15 cellular contexts compared by ENCODE assay signal in the genomic region with DNA sequence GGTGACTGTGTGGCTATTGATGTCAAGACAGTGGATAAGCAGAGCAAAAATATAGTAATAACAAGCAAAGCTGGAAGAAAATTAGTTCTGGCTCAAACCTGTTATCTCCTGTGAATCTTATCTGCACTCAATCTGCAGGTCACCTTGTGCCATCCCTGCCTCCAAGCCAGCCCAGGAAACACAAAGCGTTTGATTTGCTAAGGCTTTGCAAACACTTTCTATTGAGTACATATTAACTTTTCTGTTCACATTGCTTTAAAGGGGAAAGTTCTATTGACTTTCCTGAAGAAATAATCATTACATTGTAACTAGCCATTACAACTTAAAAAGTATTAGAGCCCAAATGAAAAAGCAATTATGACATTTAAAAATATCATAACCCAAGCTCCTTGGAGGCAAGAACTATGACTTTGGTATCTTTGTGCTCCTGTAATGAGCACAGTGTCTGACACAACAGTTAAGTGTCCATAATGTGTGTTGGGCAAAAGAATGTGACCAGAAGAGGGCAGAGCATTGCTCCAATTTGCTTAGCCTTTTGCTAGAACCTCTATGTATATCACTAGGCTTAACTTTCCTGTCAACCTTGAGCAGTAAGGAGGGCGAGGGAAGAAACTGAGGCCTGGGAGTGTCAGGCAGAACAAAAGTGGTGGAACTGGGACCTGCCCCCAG. TPM values are rescaled to one million over a fixed set of nuclear protein-coding genes. Genes with fewer than 3 reads are reported as not detected.
DNase-seq lines count a peak whose midpoint lies in the region; ATAC-seq and TF ChIP-seq lines count a peak whose summit lies in the region.
"Had no signal": no experiment of that assay in that cellular context is flagged by ENCODE, and none has a peak within 500 bp of the region (broad histone marks: within the 10 kb centered on the region; RNA-seq: fewer than 3 reads in every experiment).

No MANE protein-coding gene starts in this region.

- peak overlapping the region in 2 of 4 donors; percentile 8 to 18 for H3K27ac ChIP-seq in body of pancreas
- peak overlapping the region in 2 of 3 donors; percentile 3 to 58 for H3K27ac ChIP-seq in right lobe of liver

- 41 to 49% methylated on average over 2 of the region's 2 CpGs for WGBS in body of pancreas, 2 donors
- WGBS in right lobe of liver (ENCODE audit: insufficient coverage, low coverage, low lambda C conversion rate, missing lambda C conversion rate) = 28% methylated on average over 2 of the region's 2 CpGs

- H3K27ac Mint-ChIP-seq in Calu3 (ENCODE audit: unreplicated experiment) = no peak overlapping the region
- H3K27ac Mint-ChIP-seq: activated naive CD8-positive, alpha-beta T cell treated with anti-CD3 and anti-CD28 coated beads, Interleukin-2, amount 10 ng/mL, durations not matched to agents 7 days and 5 days; T-helper 17 cell had no signal

- CTCF ChIA-PET in Calu3 (lab: Charles Lee) = no interaction called here

- peak; percentile 29 for TF ChIP-seq CTCF in Calu3 (IDR thresholded peaks at IDR 0.05; ENCODE audit: unreplicated experiment)
- TF ChIP-seq CTCF in body of pancreas (IDR thresholded peaks at IDR 0.05) = peak in 4 of 7 experiments; percentile 25 to 41 (median 32)
- peak; percentile 39 to 59 (median 48) for TF ChIP-seq CTCF in right lobe of liver (IDR thresholded peaks at IDR 0.05)

- H3K36me3 ChIP-seq in body of pancreas (replicated peaks in 1 of 2; ENCODE audit: insufficient read depth in 1 of 2, low read depth in 2 of 2) = no peaks in the 10 kb centered on the region
- no peaks in the 10 kb centered on the region for H3K36me3 ChIP-seq in right lobe of liver

- no peaks in the 10 kb centered on the region for H3K27me3 ChIP-seq in body of pancreas
- H3K27me3 ChIP-seq in right lobe of liver = no peaks in the 10 kb centered on the region

- H3K4me3 Mint-ChIP-seq in Calu3 (ENCODE audit: low read depth, unreplicated experiment) = no peak overlapping the region
- H3K4me3 Mint-ChIP-seq in activated T-cell treated with anti-CD3 and anti-CD28 coated beads, Interleukin-2, amount 50 U/mL, for 4 hours = no peak overlapping the region
- H3K4me3 Mint-ChIP-seq: activated naive CD8-positive, alpha-beta T cell treated with anti-CD3 and anti-CD28 coated beads, Interleukin-2, amount 10 ng/mL, durations not matched to agents 7 days and 5 days; T-helper 17 cell had no signal

- intact Hi-C loops in Calu3 (cut with micrococcal nuclease; ENCODE audit: unreplicated experiment) = loop anchor here (5.0 kb wide), 1 partner anchor 45 kb away; no protein-coding TSS in a partner anchor
- intact Hi-C loops in body of pancreas (cut with DNase I) = no loop called here
- intact Hi-C loops in right lobe of liver (cut with DNase I) = no loop called here

- no TSS peak for BruUV-seq in Calu3 (replicated peaks; lab: Mats Ljungman, UMichigan)

- no peak for DNase-seq in Calu3
- peak; percentile 38 for DNase-seq in HuH-7.5 (ENCODE audit: low spot score)
- no peak for DNase-seq in body of pancreas
- DNase-seq in right lobe of liver = peak in 2 of 3 donors; percentile 80 to 81
- no peak for DNase-seq in activated T-cell treated with anti-CD3 and anti-CD28 coated beads, Interleukin-2, amount 50 U/mL, for 4 hours
- DNase-seq in GM03348 (ENCODE audit: low spot score) = no peak
- DNase-seq in activated CD4-positive, CD25-positive, alpha-beta regulatory T cell (lab: John Stamatoyannopoulos, UW) = no peak
- DNase-seq in NCI-H446 treated with DMSO at 0.1 percent for 48 hours (lab: John Stamatoyannopoulos, UW) = no peak
- DNase-seq: activated naive CD8-positive, alpha-beta T cell treated with anti-CD3 and anti-CD28 coated beads, Interleukin-2, amount 10 ng/mL, durations not matched to agents 7 days and 5 days; effector CD8-positive, alpha-beta T cell; head of caudate nucleus; mesenchymal stem cell; NCI-H1436; NK-92 treated with Interleukin-12 subunit alpha and Interleukin-12 subunit beta, amount 100 ng/mL, for 24 hours; T-helper 17 cell had no signal

- TF ChIP-seq POLR2A in body of pancreas (IDR thresholded peaks at IDR 0.05) (no peak), right lobe of liver (IDR thresholded peaks at IDR 0.05) (no peak)

- H3K27me3 Mint-ChIP-seq in Calu3 (ENCODE audit: unreplicated experiment) = peaks cover 19% of the 10 kb centered on the region
- H3K27me3 Mint-ChIP-seq in activated T-cell treated with anti-CD3 and anti-CD28 coated beads, Interleukin-2, amount 50 U/mL, for 4 hours (ENCODE audit: low read depth) = peaks cover 8% of the 10 kb centered on the region

- H3K9me3 ChIP-seq in body of pancreas = no peaks in the 10 kb centered on the region
- no peaks in the 10 kb centered on the region for H3K9me3 ChIP-seq in right lobe of liver

- peaks cover 8% of the 10 kb centered on the region for H3K4me1 ChIP-seq in body of pancreas
- peaks cover 0 to 62% (median 26%) of the 10 kb centered on the region in 4 donors for H3K4me1 ChIP-seq in right lobe of liver

- peak; percentile 68 for ATAC-seq in body of pancreas
- ATAC-seq in right lobe of liver = peak; percentile 65 to 75 (median 70)
- no peak for ATAC-seq in activated T-cell treated with anti-CD3 and anti-CD28 coated beads, Interleukin-2, amount 50 U/mL, for 4 hours
- ATAC-seq: T-helper 17 cell had no signal

- H3K4me3 ChIP-seq in body of pancreas (no peak overlapping the region), right lobe of liver (peak overlapping the region in 1 of 3 donors; percentile 8)

- peaks cover 24% of the 10 kb centered on the region for H3K4me1 Mint-ChIP-seq in Calu3 (ENCODE audit: low read depth, unreplicated experiment)
- no peaks in the 10 kb centered on the region for H3K4me1 Mint-ChIP-seq in activated T-cell treated with anti-CD3 and anti-CD28 coated beads, Interleukin-2, amount 50 U/mL, for 4 hours (ENCODE audit: low read depth)
- H3K4me1 Mint-ChIP-seq: activated naive CD8-positive, alpha-beta T cell treated with anti-CD3 and anti-CD28 coated beads, Interleukin-2, amount 10 ng/mL, durations not matched to agents 7 days and 5 days; T-helper 17 cell had no signal

- H3K9me3 Mint-ChIP-seq in Calu3 (ENCODE audit: low read depth, unreplicated experiment) = peaks cover 3% of the 10 kb centered on the region
- no peaks in the 10 kb centered on the region for H3K9me3 Mint-ChIP-seq in activated T-cell treated with anti-CD3 and anti-CD28 coated beads, Interleukin-2, amount 50 U/mL, for 4 hours
- H3K9me3 Mint-ChIP-seq: activated naive CD8-positive, alpha-beta T cell treated with anti-CD3 and anti-CD28 coated beads, Interleukin-2, amount 10 ng/mL, durations not matched to agents 7 days and 5 days had no signal

- H3K36me3 Mint-ChIP-seq in Calu3 (ENCODE audit: insufficient read depth, unreplicated experiment) = no peaks in the 10 kb centered on the region
- no peaks in the 10 kb centered on the region for H3K36me3 Mint-ChIP-seq in activated T-cell treated with anti-CD3 and anti-CD28 coated beads, Interleukin-2, amount 50 U/mL, for 4 hours (ENCODE audit: insufficient read depth)
- H3K36me3 Mint-ChIP-seq: activated naive CD8-positive, alpha-beta T cell treated with anti-CD3 and anti-CD28 coated beads, Interleukin-2, amount 10 ng/mL, durations not matched to agents 7 days and 5 days had no signal

RNA-seq across cellular contexts. Expression of gene SERPINA3, which starts 24.7 kb away (rescaled TPM):
- 1,748 and 2,914 TPM in 2 replicates for total RNA-seq in Calu3 (2022)
- total RNA-seq in body of pancreas = 1,000 to 10,000 TPM in 1 of 2 donors, 100 to 1,000 TPM in 1; 396 to 1,783 TPM
- over 10,000 TPM in 2 of 6 experiments, 1,000 to 10,000 TPM in 4; 5,211 to 12,749 (median 8,707) TPM for total RNA-seq in right lobe of liver
- total RNA-seq in activated T-cell treated with anti-CD3 and anti-CD28 coated beads, Interleukin-2, amount 50 U/mL, for 4 hours = 1 to 10 TPM; 1.9 to 2.6 (median 2.4) TPM
- total RNA-seq: activated naive CD8-positive, alpha-beta T cell treated with anti-CD3 and anti-CD28 coated beads, Interleukin-2, amount 10 ng/mL, durations not matched to agents 7 days and 5 days; T-helper 17 cell had no signal

RNA-seq across cellular contexts. Expression of gene SERPINA5, which starts 55.7 kb away (rescaled TPM):
- total RNA-seq in Calu3 (2022) (20.7 and 21.6 TPM in 2 replicates), body of pancreas (100 to 1,000 TPM in 1 of 2 donors, 10 to 100 TPM in 1; 76.0 to 101 TPM), right lobe of liver (100 to 1,000 TPM in 4 of 6 experiments, 10 to 100 TPM in 2; 24.7 to 317 (median 167) TPM)
- total RNA-seq in activated T-cell treated with anti-CD3 and anti-CD28 coated beads, Interleukin-2, amount 50 U/mL, for 4 hours = under 1 TPM; 0.29 to 0.58 (median 0.38) TPM
- total RNA-seq: activated naive CD8-positive, alpha-beta T cell treated with anti-CD3 and anti-CD28 coated beads, Interleukin-2, amount 10 ng/mL, durations not matched to agents 7 days and 5 days; T-helper 17 cell had no signal

Comparison
In these comparisons a context has a peak if more than half of its experiments do, and no peak if none do; other contexts are left out.
1. DNase-seq: peak in HuH-7.5 (single experiment) and right lobe of liver (2 of 3); none in Calu3 (single experiment), body of pancreas (0 of 4), activated T-cell treated with anti-CD3 and anti-CD28 coated beads, Interleukin-2, amount 50 U/mL, for 4 hours (single experiment), GM03348 (single experiment), activated CD4-positive, CD25-positive, alpha-beta regulatory T cell (0 of 4) and NCI-H446 treated with DMSO at 0.1 percent for 48 hours (single experiment).
2. ATAC-seq: peak in body of pancreas (single experiment) and right lobe of liver (4 of 4); none in activated T-cell treated with anti-CD3 and anti-CD28 coated beads, Interleukin-2, amount 50 U/mL, for 4 hours (0 of 2).
3. RNA of gene SERPINA3, which starts 24.7 kb away (total RNA-seq): 5,211 to 12,749 TPM in right lobe of liver, 1,748 to 2,914 TPM in Calu3 and 396 to 1,783 TPM in body of pancreas; 1.9 to 2.6 TPM in activated T-cell treated with anti-CD3 and anti-CD28 coated beads, Interleukin-2, amount 50 U/mL, for 4 hours; every median in the first group is over 100 times any median in the second.
4. RNA of gene SERPINA5, which starts 55.7 kb away (total RNA-seq): 24.7 to 317 TPM in right lobe of liver, 76.0 to 101 TPM in body of pancreas and 20.7 to 21.6 TPM in Calu3; 0.29 to 0.58 TPM in activated T-cell treated with anti-CD3 and anti-CD28 coated beads, Interleukin-2, amount 50 U/mL, for 4 hours; every median in the first group is over 10 times any median in the second.
5. Peak in every context shown above with its lines, with median percentiles within 50 percentile points of each other: CTCF ChIP-seq.